Comparison of ENCODE assay signal across 1 cellular context in the genomic region with DNA sequence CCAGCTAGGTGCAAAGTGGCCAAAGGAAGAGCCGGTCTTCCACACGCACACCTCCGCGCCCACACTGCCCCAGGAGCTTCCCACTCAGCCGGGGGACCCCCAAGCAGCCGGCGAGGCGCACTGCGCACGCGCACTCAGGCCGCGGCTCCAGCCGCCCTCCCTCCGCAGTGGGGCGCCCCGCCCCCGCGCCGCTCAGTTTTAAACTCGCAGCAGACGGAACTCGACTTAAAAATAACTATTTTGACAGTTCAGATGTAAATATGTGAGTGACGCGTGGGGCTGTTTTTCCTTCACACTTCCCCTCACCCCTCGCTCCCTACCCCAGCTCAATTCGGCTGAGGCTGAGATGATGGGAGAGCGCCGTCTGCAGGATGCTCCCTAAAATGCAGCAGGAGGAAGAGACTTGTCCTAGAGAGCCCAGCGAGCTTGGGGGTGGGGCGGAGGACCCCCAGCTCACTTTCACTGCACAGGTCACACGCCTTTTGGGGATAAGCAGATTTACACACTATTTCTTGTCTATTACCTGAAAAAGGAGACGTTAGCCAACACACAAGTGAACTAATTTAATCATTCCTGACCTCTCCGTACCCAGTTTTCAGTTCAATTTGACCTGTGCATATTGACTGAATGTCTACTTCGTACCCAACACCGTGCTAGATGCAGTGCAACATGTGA.
A peak's percentile ranks its signal among the peaks of the same experiment; 100 is the strongest.
TF ChIP-seq lines count a peak whose summit lies in the region.

No MANE protein-coding gene starts in this region.

TF ChIP-seq in HepG2, 621 proteins besides CTCF, POLR2A, EP300 and RAD21 (continued from another document and continues in another):
- TF ChIP-seq, protein P1, sequence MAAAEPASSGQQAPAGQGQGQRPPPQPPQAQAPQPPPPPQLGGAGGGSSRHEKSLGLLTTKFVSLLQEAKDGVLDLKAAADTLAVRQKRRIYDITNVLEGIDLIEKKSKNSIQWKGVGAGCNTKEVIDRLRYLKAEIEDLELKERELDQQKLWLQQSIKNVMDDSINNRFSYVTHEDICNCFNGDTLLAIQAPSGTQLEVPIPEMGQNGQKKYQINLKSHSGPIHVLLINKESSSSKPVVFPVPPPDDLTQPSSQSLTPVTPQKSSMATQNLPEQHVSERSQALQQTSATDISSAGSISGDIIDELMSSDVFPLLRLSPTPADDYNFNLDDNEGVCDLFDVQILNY (CRISPR knock-in tag; conservative IDR thresholded peaks at IDR 0.05), result no peak
- TF ChIP-seq HMG20A (CRISPR knock-in tag; IDR thresholded peaks at IDR 0.05; ENCODE audit: borderline replicate concordance), result no peak
- TF ChIP-seq ZNF891 (CRISPR knock-in tag; IDR thresholded peaks at IDR 0.05), result 0 out of 2 replicates have a peak, but pooled peaks have one; percentile 29
- TF ChIP-seq TEAD3 (CRISPR knock-in tag; optimal IDR thresholded peaks at IDR 0.05; ENCODE audit: borderline replicate concordance), result no peak
- no peak for TF ChIP-seq KMT2B (CRISPR knock-in tag; IDR thresholded peaks at IDR 0.05)
- TF ChIP-seq, protein P2, sequence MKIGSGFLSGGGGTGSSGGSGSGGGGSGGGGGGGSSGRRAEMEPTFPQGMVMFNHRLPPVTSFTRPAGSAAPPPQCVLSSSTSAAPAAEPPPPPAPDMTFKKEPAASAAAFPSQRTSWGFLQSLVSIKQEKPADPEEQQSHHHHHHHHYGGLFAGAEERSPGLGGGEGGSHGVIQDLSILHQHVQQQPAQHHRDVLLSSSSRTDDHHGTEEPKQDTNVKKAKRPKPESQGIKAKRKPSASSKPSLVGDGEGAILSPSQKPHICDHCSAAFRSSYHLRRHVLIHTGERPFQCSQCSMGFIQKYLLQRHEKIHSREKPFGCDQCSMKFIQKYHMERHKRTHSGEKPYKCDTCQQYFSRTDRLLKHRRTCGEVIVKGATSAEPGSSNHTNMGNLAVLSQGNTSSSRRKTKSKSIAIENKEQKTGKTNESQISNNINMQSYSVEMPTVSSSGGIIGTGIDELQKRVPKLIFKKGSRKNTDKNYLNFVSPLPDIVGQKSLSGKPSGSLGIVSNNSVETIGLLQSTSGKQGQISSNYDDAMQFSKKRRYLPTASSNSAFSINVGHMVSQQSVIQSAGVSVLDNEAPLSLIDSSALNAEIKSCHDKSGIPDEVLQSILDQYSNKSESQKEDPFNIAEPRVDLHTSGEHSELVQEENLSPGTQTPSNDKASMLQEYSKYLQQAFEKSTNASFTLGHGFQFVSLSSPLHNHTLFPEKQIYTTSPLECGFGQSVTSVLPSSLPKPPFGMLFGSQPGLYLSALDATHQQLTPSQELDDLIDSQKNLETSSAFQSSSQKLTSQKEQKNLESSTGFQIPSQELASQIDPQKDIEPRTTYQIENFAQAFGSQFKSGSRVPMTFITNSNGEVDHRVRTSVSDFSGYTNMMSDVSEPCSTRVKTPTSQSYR (CRISPR knock-in tag; IDR thresholded peaks at IDR 0.05; ENCODE audit: borderline replicate concordance), result peak; percentile 49; the same call in 1 of the 2 replicates
- no peak for TF ChIP-seq IRX3 (CRISPR knock-in tag; IDR thresholded peaks at IDR 0.05; ENCODE audit: borderline replicate concordance, low read depth)
- no peak for TF ChIP-seq THAP11 (CRISPR knock-in tag; IDR thresholded peaks at IDR 0.05)
- TF ChIP-seq ZNF788 (CRISPR knock-in tag; IDR thresholded peaks at IDR 0.05; ENCODE audit: borderline replicate concordance), result peak; percentile 40; the same call in 1 of the 2 replicates
- no peak for TF ChIP-seq GTF2F1 (IDR thresholded peaks at IDR 0.05; ENCODE audit: low read length)
- TF ChIP-seq, protein P3, sequence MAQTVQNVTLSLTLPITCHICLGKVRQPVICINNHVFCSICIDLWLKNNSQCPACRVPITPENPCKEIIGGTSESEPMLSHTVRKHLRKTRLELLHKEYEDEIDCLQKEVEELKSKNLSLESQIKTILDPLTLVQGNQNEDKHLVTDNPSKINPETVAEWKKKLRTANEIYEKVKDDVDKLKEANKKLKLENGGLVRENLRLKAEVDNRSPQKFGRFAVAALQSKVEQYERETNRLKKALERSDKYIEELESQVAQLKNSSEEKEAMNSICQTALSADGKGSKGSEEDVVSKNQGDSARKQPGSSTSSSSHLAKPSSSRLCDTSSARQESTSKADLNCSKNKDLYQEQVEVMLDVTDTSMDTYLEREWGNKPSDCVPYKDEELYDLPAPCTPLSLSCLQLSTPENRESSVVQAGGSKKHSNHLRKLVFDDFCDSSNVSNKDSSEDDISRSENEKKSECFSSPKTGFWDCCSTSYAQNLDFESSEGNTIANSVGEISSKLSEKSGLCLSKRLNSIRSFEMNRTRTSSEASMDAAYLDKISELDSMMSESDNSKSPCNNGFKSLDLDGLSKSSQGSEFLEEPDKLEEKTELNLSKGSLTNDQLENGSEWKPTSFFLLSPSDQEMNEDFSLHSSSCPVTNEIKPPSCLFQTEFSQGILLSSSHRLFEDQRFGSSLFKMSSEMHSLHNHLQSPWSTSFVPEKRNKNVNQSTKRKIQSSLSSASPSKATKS (CRISPR knock-in tag; IDR thresholded peaks at IDR 0.05), result no peak
- TF ChIP-seq RAD51 (IDR thresholded peaks at IDR 0.05; ENCODE audit: borderline replicate concordance), result no peak
- TF ChIP-seq PCBP1 (IDR thresholded peaks at IDR 0.05; ENCODE audit: borderline replicate concordance, low read depth, low read length), result no peak
- TF ChIP-seq, protein P4, sequence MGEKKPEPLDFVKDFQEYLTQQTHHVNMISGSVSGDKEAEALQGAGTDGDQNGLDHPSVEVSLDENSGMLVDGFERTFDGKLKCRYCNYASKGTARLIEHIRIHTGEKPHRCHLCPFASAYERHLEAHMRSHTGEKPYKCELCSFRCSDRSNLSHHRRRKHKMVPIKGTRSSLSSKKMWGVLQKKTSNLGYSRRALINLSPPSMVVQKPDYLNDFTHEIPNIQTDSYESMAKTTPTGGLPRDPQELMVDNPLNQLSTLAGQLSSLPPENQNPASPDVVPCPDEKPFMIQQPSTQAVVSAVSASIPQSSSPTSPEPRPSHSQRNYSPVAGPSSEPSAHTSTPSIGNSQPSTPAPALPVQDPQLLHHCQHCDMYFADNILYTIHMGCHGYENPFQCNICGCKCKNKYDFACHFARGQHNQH (CRISPR knock-in tag; IDR thresholded peaks at IDR 0.05), result no peak
- no peak for TF ChIP-seq ATAD3A (CRISPR knock-in tag; IDR thresholded peaks at IDR 0.05)
- 0 out of 2 replicates have a peak, but pooled peaks have one; percentile 37 for TF ChIP-seq ZNF772 (CRISPR knock-in tag; IDR thresholded peaks at IDR 0.05)
- no peak for TF ChIP-seq ZBTB1 (CRISPR knock-in tag; IDR thresholded peaks at IDR 0.05; ENCODE audit: borderline replicate concordance)
- TF ChIP-seq ZNF350 (CRISPR knock-in tag; IDR thresholded peaks at IDR 0.05; ENCODE audit: borderline replicate concordance, low read depth), result no peak
- TF ChIP-seq ZNF556 (CRISPR knock-in tag; IDR thresholded peaks at IDR 0.05; ENCODE audit: borderline replicate concordance), result no peak
- TF ChIP-seq, protein P5, sequence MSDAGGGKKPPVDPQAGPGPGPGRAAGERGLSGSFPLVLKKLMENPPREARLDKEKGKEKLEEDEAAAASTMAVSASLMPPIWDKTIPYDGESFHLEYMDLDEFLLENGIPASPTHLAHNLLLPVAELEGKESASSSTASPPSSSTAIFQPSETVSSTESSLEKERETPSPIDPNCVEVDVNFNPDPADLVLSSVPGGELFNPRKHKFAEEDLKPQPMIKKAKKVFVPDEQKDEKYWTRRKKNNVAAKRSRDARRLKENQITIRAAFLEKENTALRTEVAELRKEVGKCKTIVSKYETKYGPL (CRISPR knock-in tag; IDR thresholded peaks at IDR 0.05), result no peak
- TF ChIP-seq NBN (conservative IDR thresholded peaks at IDR 0.05), result no peak
- TF ChIP-seq, protein P6, sequence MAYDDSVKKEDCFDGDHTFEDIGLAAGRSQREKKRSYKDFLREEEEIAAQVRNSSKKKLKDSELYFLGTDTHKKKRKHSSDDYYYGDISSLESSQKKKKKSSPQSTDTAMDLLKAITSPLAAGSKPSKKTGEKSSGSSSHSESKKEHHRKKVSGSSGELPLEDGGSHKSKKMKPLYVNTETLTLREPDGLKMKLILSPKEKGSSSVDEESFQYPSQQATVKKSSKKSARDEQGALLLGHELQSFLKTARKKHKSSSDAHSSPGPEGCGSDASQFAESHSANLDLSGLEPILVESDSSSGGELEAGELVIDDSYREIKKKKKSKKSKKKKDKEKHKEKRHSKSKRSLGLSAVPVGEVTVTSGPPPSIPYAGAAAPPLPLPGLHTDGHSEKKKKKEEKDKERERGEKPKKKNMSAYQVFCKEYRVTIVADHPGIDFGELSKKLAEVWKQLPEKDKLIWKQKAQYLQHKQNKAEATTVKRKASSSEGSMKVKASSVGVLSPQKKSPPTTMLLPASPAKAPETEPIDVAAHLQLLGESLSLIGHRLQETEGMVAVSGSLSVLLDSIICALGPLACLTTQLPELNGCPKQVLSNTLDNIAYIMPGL (CRISPR knock-in tag; IDR thresholded peaks at IDR 0.05; ENCODE audit: borderline replicate concordance in 1 of 2, low read depth in 1 of 2), result peak; percentile 33 to 52; a peak in 1 of 4 replicates
- TF ChIP-seq TRIM24 (CRISPR knock-in tag; IDR thresholded peaks at IDR 0.05), result no peak
- TF ChIP-seq RBM22 (optimal IDR thresholded peaks at IDR 0.05; ENCODE audit: low read length), result no peak
- no peak for TF ChIP-seq GATAD2A (CRISPR knock-in tag; IDR thresholded peaks at IDR 0.05)
- TF ChIP-seq ZNF776 (CRISPR knock-in tag; IDR thresholded peaks at IDR 0.05), result no peak
- TF ChIP-seq ZNF263 (CRISPR knock-in tag; IDR thresholded peaks at IDR 0.05), result no peak
- no peak for TF ChIP-seq RBM39 (IDR thresholded peaks at IDR 0.05; ENCODE audit: low read depth, low read length, poor library complexity, severe bottlenecking)
- no peak for TF ChIP-seq ZC3H13 (CRISPR knock-in tag; IDR thresholded peaks at IDR 0.05)
- no peak for TF ChIP-seq RORA (CRISPR knock-in tag; IDR thresholded peaks at IDR 0.05)
- TF ChIP-seq SMAD9 (CRISPR knock-in tag; IDR thresholded peaks at IDR 0.05), result no peak
- TF ChIP-seq, protein P7, sequence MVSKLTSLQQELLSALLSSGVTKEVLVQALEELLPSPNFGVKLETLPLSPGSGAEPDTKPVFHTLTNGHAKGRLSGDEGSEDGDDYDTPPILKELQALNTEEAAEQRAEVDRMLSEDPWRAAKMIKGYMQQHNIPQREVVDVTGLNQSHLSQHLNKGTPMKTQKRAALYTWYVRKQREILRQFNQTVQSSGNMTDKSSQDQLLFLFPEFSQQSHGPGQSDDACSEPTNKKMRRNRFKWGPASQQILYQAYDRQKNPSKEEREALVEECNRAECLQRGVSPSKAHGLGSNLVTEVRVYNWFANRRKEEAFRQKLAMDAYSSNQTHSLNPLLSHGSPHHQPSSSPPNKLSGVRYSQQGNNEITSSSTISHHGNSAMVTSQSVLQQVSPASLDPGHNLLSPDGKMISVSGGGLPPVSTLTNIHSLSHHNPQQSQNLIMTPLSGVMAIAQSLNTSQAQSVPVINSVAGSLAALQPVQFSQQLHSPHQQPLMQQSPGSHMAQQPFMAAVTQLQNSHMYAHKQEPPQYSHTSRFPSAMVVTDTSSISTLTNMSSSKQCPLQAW (CRISPR knock-in tag; IDR thresholded peaks at IDR 0.05), result peak; percentile 50; the same call in 1 of the 2 replicates
- no peak for TF ChIP-seq ZNF543 (CRISPR knock-in tag; IDR thresholded peaks at IDR 0.05)
- no peak for TF ChIP-seq SPEN (CRISPR knock-in tag; IDR thresholded peaks at IDR 0.05; ENCODE audit: low read depth)
- no peak for TF ChIP-seq POGZ (CRISPR knock-in tag; IDR thresholded peaks at IDR 0.05)
- TF ChIP-seq ZNF234 (CRISPR knock-in tag; conservative IDR thresholded peaks at IDR 0.05), result no peak
- no peak for TF ChIP-seq ZNF577 (CRISPR knock-in tag; IDR thresholded peaks at IDR 0.05; ENCODE audit: borderline replicate concordance, low read depth)
- TF ChIP-seq CREM (IDR thresholded peaks at IDR 0.05), result no peak
- no peak for TF ChIP-seq CREM (CRISPR knock-in tag; IDR thresholded peaks at IDR 0.05)
- no peak for TF ChIP-seq ZNF510 (CRISPR knock-in tag; IDR thresholded peaks at IDR 0.05; ENCODE audit: low read depth)
- TF ChIP-seq HHEX (CRISPR knock-in tag; IDR thresholded peaks at IDR 0.05), result no peak
- no peak for TF ChIP-seq TBL1XR1 (IDR thresholded peaks at IDR 0.05; ENCODE audit: borderline replicate concordance, low read length, partially characterized antibody)
- no peak for TF ChIP-seq ZNF326 (CRISPR knock-in tag; IDR thresholded peaks at IDR 0.05; ENCODE audit: borderline replicate concordance)
- TF ChIP-seq, protein P8, sequence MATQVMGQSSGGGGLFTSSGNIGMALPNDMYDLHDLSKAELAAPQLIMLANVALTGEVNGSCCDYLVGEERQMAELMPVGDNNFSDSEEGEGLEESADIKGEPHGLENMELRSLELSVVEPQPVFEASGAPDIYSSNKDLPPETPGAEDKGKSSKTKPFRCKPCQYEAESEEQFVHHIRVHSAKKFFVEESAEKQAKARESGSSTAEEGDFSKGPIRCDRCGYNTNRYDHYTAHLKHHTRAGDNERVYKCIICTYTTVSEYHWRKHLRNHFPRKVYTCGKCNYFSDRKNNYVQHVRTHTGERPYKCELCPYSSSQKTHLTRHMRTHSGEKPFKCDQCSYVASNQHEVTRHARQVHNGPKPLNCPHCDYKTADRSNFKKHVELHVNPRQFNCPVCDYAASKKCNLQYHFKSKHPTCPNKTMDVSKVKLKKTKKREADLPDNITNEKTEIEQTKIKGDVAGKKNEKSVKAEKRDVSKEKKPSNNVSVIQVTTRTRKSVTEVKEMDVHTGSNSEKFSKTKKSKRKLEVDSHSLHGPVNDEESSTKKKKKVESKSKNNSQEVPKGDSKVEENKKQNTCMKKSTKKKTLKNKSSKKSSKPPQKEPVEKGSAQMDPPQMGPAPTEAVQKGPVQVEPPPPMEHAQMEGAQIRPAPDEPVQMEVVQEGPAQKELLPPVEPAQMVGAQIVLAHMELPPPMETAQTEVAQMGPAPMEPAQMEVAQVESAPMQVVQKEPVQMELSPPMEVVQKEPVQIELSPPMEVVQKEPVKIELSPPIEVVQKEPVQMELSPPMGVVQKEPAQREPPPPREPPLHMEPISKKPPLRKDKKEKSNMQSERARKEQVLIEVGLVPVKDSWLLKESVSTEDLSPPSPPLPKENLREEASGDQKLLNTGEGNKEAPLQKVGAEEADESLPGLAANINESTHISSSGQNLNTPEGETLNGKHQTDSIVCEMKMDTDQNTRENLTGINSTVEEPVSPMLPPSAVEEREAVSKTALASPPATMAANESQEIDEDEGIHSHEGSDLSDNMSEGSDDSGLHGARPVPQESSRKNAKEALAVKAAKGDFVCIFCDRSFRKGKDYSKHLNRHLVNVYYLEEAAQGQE (IDR thresholded peaks at IDR 0.05; ENCODE audit: borderline replicate concordance in 1 of 2, low read depth in 1 of 2, low read length in 2 of 2), result no peak
- no peak for TF ChIP-seq ELF1 (CRISPR knock-in tag; IDR thresholded peaks at IDR 0.05)
- TF ChIP-seq ZNF850 (CRISPR knock-in tag; conservative IDR thresholded peaks at IDR 0.05), result no peak
- TF ChIP-seq, protein P9, sequence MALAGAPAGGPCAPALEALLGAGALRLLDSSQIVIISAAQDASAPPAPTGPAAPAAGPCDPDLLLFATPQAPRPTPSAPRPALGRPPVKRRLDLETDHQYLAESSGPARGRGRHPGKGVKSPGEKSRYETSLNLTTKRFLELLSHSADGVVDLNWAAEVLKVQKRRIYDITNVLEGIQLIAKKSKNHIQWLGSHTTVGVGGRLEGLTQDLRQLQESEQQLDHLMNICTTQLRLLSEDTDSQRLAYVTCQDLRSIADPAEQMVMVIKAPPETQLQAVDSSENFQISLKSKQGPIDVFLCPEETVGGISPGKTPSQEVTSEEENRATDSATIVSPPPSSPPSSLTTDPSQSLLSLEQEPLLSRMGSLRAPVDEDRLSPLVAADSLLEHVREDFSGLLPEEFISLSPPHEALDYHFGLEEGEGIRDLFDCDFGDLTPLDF (CRISPR knock-in tag; IDR thresholded peaks at IDR 0.05), result no peak
- TF ChIP-seq IRF2 (CRISPR knock-in tag; IDR thresholded peaks at IDR 0.05), result no peak
- TF ChIP-seq ZNF550 (CRISPR knock-in tag; IDR thresholded peaks at IDR 0.05; ENCODE audit: borderline replicate concordance), result no peak
- TF ChIP-seq, protein P10, sequence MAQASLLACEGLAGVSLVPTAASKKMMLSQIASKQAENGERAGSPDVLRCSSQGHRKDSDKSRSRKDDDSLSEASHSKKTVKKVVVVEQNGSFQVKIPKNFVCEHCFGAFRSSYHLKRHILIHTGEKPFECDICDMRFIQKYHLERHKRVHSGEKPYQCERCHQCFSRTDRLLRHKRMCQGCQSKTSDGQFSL (CRISPR knock-in tag; IDR thresholded peaks at IDR 0.05), result no peak
